ENCODE assay signal across 8 cellular contexts in genomic region chr15:50764331-50765201, GRCh38. TPM values are rescaled to one million over a fixed set of nuclear protein-coding genes. Genes with fewer than 3 reads are reported as not detected.
DNase-seq lines count a peak whose midpoint lies in the region; ATAC-seq, FAIRE-seq and TF ChIP-seq lines count a peak whose summit lies in the region.

No MANE protein-coding gene starts in this region.

- H3K27me3 ChIP-seq in cardiac muscle cell (no peaks in the 10 kb centered on the region), psoas muscle (ENCODE audit: insufficient read depth in 3 of 3, low read length in 2 of 3) (no peaks in the 10 kb centered on the region)

- WGBS in psoas muscle, 3 donors = 1 to 2% (median 1%) methylated on average over 16 of the region's 16 CpGs

- no peak for TF ChIP-seq CTCF in cardiac muscle cell (IDR thresholded peaks at IDR 0.05; ENCODE audit: low read depth, low read length)
- no peak for TF ChIP-seq CTCF in psoas muscle (IDR thresholded peaks at IDR 0.05)
- TF ChIP-seq CTCF in D721Med (IDR thresholded peaks at IDR 0.05; ENCODE audit: insufficient read depth, missing control alignments) = no peak

- H3K4me1 ChIP-seq in cardiac muscle cell (ENCODE audit: low read depth) = peaks cover 9% of the 10 kb centered on the region
- H3K4me1 ChIP-seq in psoas muscle = peaks cover 32% of the 10 kb centered on the region

- peaks cover 27 to 38% (median 29%) of the 10 kb centered on the region in 3 donors for H3K4me1 Mint-ChIP-seq in IgD-negative memory B cell
- peaks cover 62% of the 10 kb centered on the region for H3K4me1 Mint-ChIP-seq in activated naive CD4-positive, alpha-beta T cell treated with anti-CD3 and anti-CD28 coated beads for 36 hours (ENCODE audit: low read depth)

- H3K9me3 Mint-ChIP-seq in IgD-negative memory B cell = no peaks in the 10 kb centered on the region
- no peaks in the 10 kb centered on the region for H3K9me3 Mint-ChIP-seq in activated naive CD4-positive, alpha-beta T cell treated with anti-CD3 and anti-CD28 coated beads for 36 hours

- H3K4me3 ChIP-seq in cardiac muscle cell (peak overlapping the region; percentile 79), psoas muscle (peak overlapping the region; percentile 90)

- H3K36me3 Mint-ChIP-seq in IgD-negative memory B cell = peaks cover 3% of the 10 kb centered on the region
- peaks cover 12% of the 10 kb centered on the region for H3K36me3 Mint-ChIP-seq in activated naive CD4-positive, alpha-beta T cell treated with anti-CD3 and anti-CD28 coated beads for 36 hours (ENCODE audit: low read depth)

- ATAC-seq in Right ventricle myocardium inferior (no peak), psoas muscle (peak in 2 of 4 donors; percentile 1 to 2)

- H3K27ac ChIP-seq in cardiac muscle cell = peak overlapping the region; percentile 88
- peak overlapping the region; percentile 99 for H3K27ac ChIP-seq in psoas muscle

- H3K4me3 Mint-ChIP-seq in IgD-negative memory B cell = peak overlapping the region; percentile 92 to 95 (median 94)
- peak overlapping the region; percentile 90 for H3K4me3 Mint-ChIP-seq in activated naive CD4-positive, alpha-beta T cell treated with anti-CD3 and anti-CD28 coated beads for 36 hours

- intact Hi-C loops in Right ventricle myocardium inferior (cut with DNase I) (loop anchor here (2.0 to 10.0 kb wide), 4 partner anchors 52 to 340 kb away; partner anchors contain the start of genes TRPM7 and USP8), psoas muscle (cut with DNase I) (loop anchor here (2.0 to 5.0 kb wide), 3 partner anchors 34 to 113 kb away; no protein-coding TSS in a partner anchor)
- intact Hi-C loops in activated naive CD4-positive, alpha-beta T cell treated with anti-CD3 and anti-CD28 coated beads for 36 hours (cut with micrococcal nuclease) = loop anchor here (1.0 to 10.0 kb wide), 15 partner anchors 10 to 1610 kb away; partner anchors contain the start of genes COPS2, DTWD1, FAM227B and LYSMD2

- DNase-seq in cardiac muscle cell (ENCODE audit: low read depth in 1 of 2, low spot score in 1 of 2) = peak in 1 of 2 donors; percentile 29
- DNase-seq in Right ventricle myocardium inferior (ENCODE audit: missing footprints) = no peak
- peak; percentile 63 for DNase-seq in activated naive CD4-positive, alpha-beta T cell treated with anti-CD3 and anti-CD28 coated beads for 36 hours
- DNase-seq in globus pallidus (ENCODE audit: low spot score) = peak; percentile 4
- no peak for DNase-seq in psoas muscle
- DNase-seq in D721Med (ENCODE audit: insufficient read length, low spot score) = no peak
- no peak for DNase-seq in iPS-NIHi7 (ENCODE audit: extremely low spot score)

- no peaks in the 10 kb centered on the region for H3K27me3 Mint-ChIP-seq in IgD-negative memory B cell
- H3K27me3 Mint-ChIP-seq in activated naive CD4-positive, alpha-beta T cell treated with anti-CD3 and anti-CD28 coated beads for 36 hours (ENCODE audit: low read depth) = no peaks in the 10 kb centered on the region

- CTCF ChIA-PET in activated naive CD4-positive, alpha-beta T cell treated with anti-CD3 and anti-CD28 coated beads for 36 hours (lab: Charles Lee) = interaction anchor here (0.8 to 1.5 kb wide), 5 partner anchors 15 to 116 kb away, joined by 3 to 7 read pairs (median 3); no protein-coding TSS in a partner anchor

- no peaks in the 10 kb centered on the region for H3K9me3 ChIP-seq in cardiac muscle cell (ENCODE audit: low read depth)
- H3K9me3 ChIP-seq in psoas muscle = no peaks in the 10 kb centered on the region

- FAIRE-seq in D721Med (lab: Jason Lieb, UNC) = no peak

- peak overlapping the region; percentile 59 to 99 (median 95) for H3K27ac Mint-ChIP-seq in IgD-negative memory B cell
- peak overlapping the region; percentile 99 for H3K27ac Mint-ChIP-seq in activated naive CD4-positive, alpha-beta T cell treated with anti-CD3 and anti-CD28 coated beads for 36 hours

- H3K36me3 ChIP-seq in cardiac muscle cell (no peaks in the 10 kb centered on the region), psoas muscle (ENCODE audit: insufficient read depth in 1 of 2, low read depth in 1 of 2) (peaks cover 0 to 7% of the 10 kb centered on the region in 2 donors)

RNA-seq across cellular contexts. Expression of gene SPPL2A, which starts 0.9 kb away (rescaled TPM):
- total RNA-seq in cardiac muscle cell (122 and 198 TPM in 2 replicates), Right ventricle myocardium inferior (94.5 TPM), psoas muscle (100 to 1,000 TPM; 124 to 303 (median 255) TPM)
- polyA plus RNA-seq in cardiac muscle cell (32.5 and 37.3 TPM in 2 replicates), IgD-negative memory B cell (63.6 TPM), psoas muscle (100 to 1,000 TPM in 1 of 3 donors, 10 to 100 TPM in 2; 70.6 to 187 (median 75.6) TPM)
- total RNA-seq in activated naive CD4-positive, alpha-beta T cell treated with anti-CD3 and anti-CD28 coated beads for 36 hours = 10 to 100 TPM; 37.7 to 41.6 TPM

Comparison
In these comparisons a context has a peak if more than half of its experiments do, and no peak if none do; other contexts are left out.
1. DNase-seq: peak in activated naive CD4-positive, alpha-beta T cell treated with anti-CD3 and anti-CD28 coated beads for 36 hours (single experiment) and globus pallidus (single experiment); none in Right ventricle myocardium inferior (single experiment), psoas muscle (0 of 2), D721Med (single experiment) and iPS-NIHi7 (single experiment).